8 cellular contexts compared by ENCODE assay signal in the genomic region with DNA sequence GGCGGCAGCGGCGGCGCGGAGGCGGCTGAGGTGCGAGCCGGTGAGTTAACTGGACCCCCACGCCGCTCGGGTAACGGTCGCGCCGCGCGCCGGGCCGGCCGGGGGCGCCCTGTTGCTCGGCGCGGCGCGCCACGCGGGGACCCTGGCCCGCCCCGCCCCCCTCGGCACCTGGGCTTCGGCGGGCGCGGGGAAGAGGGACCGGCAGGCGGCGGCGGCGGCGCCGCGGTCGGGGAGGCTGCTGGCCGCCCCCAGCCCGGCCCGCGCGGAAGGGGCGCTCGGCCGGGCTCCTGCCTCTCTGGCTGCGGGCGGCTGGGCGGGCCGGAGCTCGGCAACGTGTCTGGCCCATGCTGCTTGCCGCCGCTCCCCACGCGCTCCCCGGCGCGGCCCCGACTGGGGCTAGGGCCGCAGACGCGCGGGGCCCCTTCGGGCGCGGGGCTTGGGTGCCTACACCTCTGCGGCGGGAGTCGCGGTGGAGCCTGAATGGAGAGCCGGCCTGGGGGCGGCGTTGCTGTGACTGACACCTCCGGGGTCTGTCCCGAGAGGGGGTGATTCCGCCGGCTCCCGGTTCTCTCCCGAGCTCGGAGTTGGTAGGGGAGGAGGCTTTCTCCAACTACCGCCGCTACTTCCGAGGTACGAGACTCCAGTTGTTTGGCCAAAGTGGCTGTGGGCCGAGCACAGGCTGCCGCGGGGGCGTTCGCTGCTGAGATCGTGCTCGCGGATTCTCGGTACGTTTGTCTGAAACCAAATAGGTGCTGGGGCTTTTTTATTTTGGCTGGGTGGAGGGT. TPM values are rescaled to one million over a fixed set of nuclear protein-coding genes. Genes with fewer than 3 reads are reported as not detected.
DNase-seq lines count a peak whose midpoint lies in the region; ATAC-seq, FAIRE-seq and TF ChIP-seq lines count a peak whose summit lies in the region.

No MANE protein-coding gene starts in this region.

- ATAC-seq in CD4-positive, alpha-beta T cell (ENCODE audit: poor library complexity) = peak; percentile 42
- ATAC-seq in HG03280 (IDR thresholded peaks at IDR 0.05; ENCODE audit: unreplicated experiment) (peak; percentile 37), aorta (ENCODE audit: low FRiP score) (peak; percentile 55)

- peak overlapping the region; percentile 91 for H3K27ac Mint-ChIP-seq in CD4-positive, alpha-beta T cell
- H3K27ac Mint-ChIP-seq in activated naive CD4-positive, alpha-beta T cell treated with anti-CD3 and anti-CD28 coated beads for 36 hours = peak overlapping the region; percentile 72
- no peak overlapping the region for H3K27ac Mint-ChIP-seq in glutamatergic neuron (ENCODE audit: unreplicated experiment)

- peaks cover 49% of the 10 kb centered on the region for H3K79me2 ChIP-seq in osteoblast (ENCODE audit: insufficient read depth, low read length)

- no peaks in the 10 kb centered on the region for H3K27me3 ChIP-seq in CD4-positive, alpha-beta T cell (ENCODE audit: control insufficient read depth, insufficient read depth, low read length)
- H3K27me3 ChIP-seq in Peyer's patch (no peaks in the 10 kb centered on the region), osteoblast (ENCODE audit: insufficient read depth, low read length) (peaks cover 9% of the 10 kb centered on the region), aorta (ENCODE audit: control insufficient read depth in 1 of 2, insufficient read depth in 2 of 2, low read length in 1 of 2) (no peaks in the 10 kb centered on the region)

- H3K27me3 Mint-ChIP-seq in CD4-positive, alpha-beta T cell = no peaks in the 10 kb centered on the region
- peaks cover 3% of the 10 kb centered on the region for H3K27me3 Mint-ChIP-seq in activated naive CD4-positive, alpha-beta T cell treated with anti-CD3 and anti-CD28 coated beads for 36 hours (ENCODE audit: low read depth)
- peaks cover 2% of the 10 kb centered on the region for H3K27me3 Mint-ChIP-seq in glutamatergic neuron (ENCODE audit: unreplicated experiment)

- CTCF ChIA-PET in CD4-positive, alpha-beta T cell (lab: Charles Lee) = interaction anchor here (1.3 kb wide), 1 partner anchor 14 kb away, joined by 3 read pairs; no protein-coding TSS in a partner anchor
- CTCF ChIA-PET in activated naive CD4-positive, alpha-beta T cell treated with anti-CD3 and anti-CD28 coated beads for 36 hours (lab: Charles Lee) = interaction anchor here (1.5 to 4.3 kb wide), 3 partner anchors 92 to 521 kb away, joined by 4 to 44 read pairs (median 8); no protein-coding TSS in a partner anchor

- H3K36me3 Mint-ChIP-seq in CD4-positive, alpha-beta T cell (ENCODE audit: low read depth) = peaks cover 12% of the 10 kb centered on the region
- no peaks in the 10 kb centered on the region for H3K36me3 Mint-ChIP-seq in activated naive CD4-positive, alpha-beta T cell treated with anti-CD3 and anti-CD28 coated beads for 36 hours (ENCODE audit: low read depth)
- no peaks in the 10 kb centered on the region for H3K36me3 Mint-ChIP-seq in glutamatergic neuron (ENCODE audit: unreplicated experiment)

- DNase-seq in CD4-positive, alpha-beta T cell = peak in 8 of 10 experiments; percentile 4 to 41 (median 14)
- DNase-seq in GM19239 (ENCODE audit: insufficient read length, low spot score) (peak; percentile 29), Peyer's patch (peak; percentile 44 to 67 (median 67)), glutamatergic neuron (peak; percentile 64), osteoblast (ENCODE audit: insufficient read length, low spot score, missing footprints) (peak; percentile 96), aorta (peak; percentile 74 to 86)
- DNase-seq in activated naive CD4-positive, alpha-beta T cell treated with anti-CD3 and anti-CD28 coated beads for 36 hours = peak; percentile 52

- H3K36me3 ChIP-seq in Peyer's patch (no peaks in the 10 kb centered on the region), osteoblast (ENCODE audit: insufficient read depth, low read length) (no peaks in the 10 kb centered on the region), aorta (ENCODE audit: control insufficient read depth in 1 of 2, insufficient read depth in 2 of 2, low read length in 1 of 2) (no peaks in the 10 kb centered on the region)

- no peak for TF ChIP-seq CTCF in CD4-positive, alpha-beta T cell (IDR thresholded peaks at IDR 0.05)
- TF ChIP-seq CTCF in Peyer's patch (IDR thresholded peaks at IDR 0.05) (peak in 2 of 6 experiments; percentile 0 to 10), glutamatergic neuron (IDR thresholded peaks at IDR 0.05; ENCODE audit: partially characterized antibody, unreplicated experiment) (peak; percentile 12), osteoblast (IDR thresholded peaks at IDR 0.05; ENCODE audit: extremely low read depth, low read depth, low read length) (no peak)

- POLR2A ChIA-PET in CD4-positive, alpha-beta T cell (lab: Charles Lee) = interaction anchor here (1.0 to 3.1 kb wide), 6 partner anchors 11 to 552 kb away, joined by 3 to 13 read pairs (median 8); a partner anchor contains a TSS

- FAIRE-seq in GM19239 (lab: Jason Lieb, UNC) = peak; percentile 85

- H3K27ac ChIP-seq in CD4-positive, alpha-beta T cell (ENCODE audit: low read depth, low read length) = no peak overlapping the region
- H3K27ac ChIP-seq in Peyer's patch (peak overlapping the region; percentile 56 to 86 (median 80)), osteoblast (ENCODE audit: low read depth, low read length) (peak overlapping the region; percentile 42), aorta (ENCODE audit: low read depth in 1 of 2, low read length in 2 of 2) (peak overlapping the region in 1 of 2 donors; percentile 81)

- H3K4me1 Mint-ChIP-seq in CD4-positive, alpha-beta T cell (ENCODE audit: low read depth) = peaks cover 50% of the 10 kb centered on the region
- H3K4me1 Mint-ChIP-seq in activated naive CD4-positive, alpha-beta T cell treated with anti-CD3 and anti-CD28 coated beads for 36 hours (ENCODE audit: low read depth) = peaks cover 39% of the 10 kb centered on the region
- H3K4me1 Mint-ChIP-seq in glutamatergic neuron (ENCODE audit: low read depth, unreplicated experiment) = peaks cover 2% of the 10 kb centered on the region

- H2AFZ ChIP-seq in osteoblast (ENCODE audit: low read length) = peak overlapping the region; percentile 81

- intact Hi-C loops in CD4-positive, alpha-beta T cell (cut with DNase I, micrococcal nuclease) = loop anchor here in 1 of 2 experiments (5.0 to 10.0 kb wide), 10 partner anchors 404 to 1749 kb away; a partner anchor contains a TSS
- intact Hi-C loops in activated naive CD4-positive, alpha-beta T cell treated with anti-CD3 and anti-CD28 coated beads for 36 hours (cut with micrococcal nuclease) = loop anchor here (1.0 to 10.0 kb wide), 10 partner anchors 23 to 1216 kb away; a partner anchor contains a TSS
- intact Hi-C loops in aorta (cut with DNase I) = loop anchor here (1.0 to 5.0 kb wide), 4 partner anchors 93 to 171 kb away; no protein-coding TSS in a partner anchor

- peak overlapping the region; percentile 86 for H3K4me2 ChIP-seq in osteoblast (ENCODE audit: insufficient read depth, low read length)

- WGBS in aorta, 2 donors = 1% methylated on average over 57 to 101 of the region's 101 CpGs

- no peaks in the 10 kb centered on the region for H3K9me3 Mint-ChIP-seq in CD4-positive, alpha-beta T cell
- no peaks in the 10 kb centered on the region for H3K9me3 Mint-ChIP-seq in activated naive CD4-positive, alpha-beta T cell treated with anti-CD3 and anti-CD28 coated beads for 36 hours
- H3K9me3 Mint-ChIP-seq in glutamatergic neuron (ENCODE audit: unreplicated experiment) = peaks cover 7% of the 10 kb centered on the region

- peak overlapping the region; percentile 97 for H3K4me3 Mint-ChIP-seq in CD4-positive, alpha-beta T cell
- H3K4me3 Mint-ChIP-seq in activated naive CD4-positive, alpha-beta T cell treated with anti-CD3 and anti-CD28 coated beads for 36 hours = peak overlapping the region; percentile 84
- peak overlapping the region; percentile 88 for H3K4me3 Mint-ChIP-seq in glutamatergic neuron (ENCODE audit: unreplicated experiment)

- H3K9me3 ChIP-seq in CD4-positive, alpha-beta T cell (ENCODE audit: control insufficient read depth, low read length) = no peaks in the 10 kb centered on the region
- H3K9me3 ChIP-seq in Peyer's patch (no peaks in the 10 kb centered on the region), osteoblast (ENCODE audit: low read depth, low read length) (no peaks in the 10 kb centered on the region), aorta (ENCODE audit: control insufficient read depth, low read length) (no peaks in the 10 kb centered on the region)

- H3K4me1 ChIP-seq in Peyer's patch = peaks cover 3 to 7% (median 6%) of the 10 kb centered on the region in 4 donors
- H3K4me1 ChIP-seq in osteoblast (ENCODE audit: insufficient read depth, low read length) = peaks cover 21% of the 10 kb centered on the region
- H3K4me1 ChIP-seq in aorta (ENCODE audit: control insufficient read depth in 1 of 2, insufficient read depth in 2 of 2, low read length in 2 of 2) = no peaks in the 10 kb centered on the region

- peaks cover 24% of the 10 kb centered on the region for H4K20me1 ChIP-seq in osteoblast (ENCODE audit: insufficient read depth, low read length)

- H3K4me3 ChIP-seq in Peyer's patch (peak overlapping the region; percentile 61 to 92 (median 85)), osteoblast (ENCODE audit: insufficient read depth, low read length) (peak overlapping the region; percentile 91), aorta (ENCODE audit: low read length in 2 of 2) (peak overlapping the region; percentile 94 to 98)

- TF ChIP-seq POLR2A in Peyer's patch (IDR thresholded peaks at IDR 0.05) = peak in 1 of 2 donors; percentile 4

RNA-seq across cellular contexts. Expression of a gene that starts 0.5 kb away (rescaled TPM):
- total RNA-seq in CD4-positive, alpha-beta T cell = 10 to 100 TPM; 35.0 to 53.2 TPM
- total RNA-seq in Peyer's patch (10 to 100 TPM; 15.3 to 24.8 (median 20.3) TPM), glutamatergic neuron (ENCODE audit: unreplicated experiment) (23.4 TPM), osteoblast (53.3 and 63.3 TPM in 2 replicates), aorta (10 to 100 TPM; 44.9 to 57.3 TPM)
- total RNA-seq in activated naive CD4-positive, alpha-beta T cell treated with anti-CD3 and anti-CD28 coated beads for 36 hours = 10 to 100 TPM; 21.8 to 22.5 TPM
- polyA plus RNA-seq in aorta = 1 to 10 TPM; 1.8 to 2.9 TPM

Comparison
In these comparisons a context has a peak if more than half of its experiments do, and no peak if none do; other contexts are left out.
1. DNase-seq: peak in every context shown above with its lines; median percentile 96 in osteoblast; 80 in aorta; 67 in Peyer's patch; 64 in glutamatergic neuron; 52 in activated naive CD4-positive, alpha-beta T cell treated with anti-CD3 and anti-CD28 coated beads for 36 hours; 29 in GM19239; 14 in CD4-positive, alpha-beta T cell.